Comparison of ENCODE assay signal across 20 cellular contexts in genomic region chr5:177997319-177997670, GRCh38. TPM values are rescaled to one million over a fixed set of nuclear protein-coding genes. Genes with fewer than 3 reads are reported as not detected.
"Had no signal": no experiment of that assay in that cellular context is flagged by ENCODE, and none has a peak within 500 bp of the region (broad histone marks: within the 10 kb centered on the region; RNA-seq: fewer than 3 reads in every experiment).

No MANE protein-coding gene starts in this region.

- H3K36me3 Mint-ChIP-seq: activated naive CD4-positive, alpha-beta T cell treated with anti-CD3 and anti-CD28 coated beads, Interleukin-2, amount 10 ng/mL, durations not matched to agents 7 days and 5 days; type B pancreatic cell had no signal

- H3K27ac Mint-ChIP-seq: activated CD4-positive, alpha-beta T cell treated with anti-CD3 and anti-CD28 coated beads for 36 hours; activated naive CD4-positive, alpha-beta T cell treated with anti-CD3 and anti-CD28 coated beads, Interleukin-2, amount 10 ng/mL, durations not matched to agents 7 days and 5 days; nephron progenitor cell; type B pancreatic cell had no signal

- H3K27ac ChIP-seq: adrenal gland, suprapubic skin had no signal

- H3K4me3 Mint-ChIP-seq: activated CD4-positive, alpha-beta T cell treated with anti-CD3 and anti-CD28 coated beads for 36 hours; activated naive CD4-positive, alpha-beta T cell treated with anti-CD3 and anti-CD28 coated beads, Interleukin-2, amount 10 ng/mL, durations not matched to agents 7 days and 5 days; central memory CD8-positive, alpha-beta T cell; nephron progenitor cell; type B pancreatic cell had no signal

- H3K36me3 ChIP-seq: adrenal gland, suprapubic skin had no signal

- ATAC-seq: activated CD4-positive, alpha-beta T cell treated with anti-CD3 and anti-CD28 coated beads for 36 hours; left lobe of liver had no signal

- H3K9me3 Mint-ChIP-seq: activated naive CD4-positive, alpha-beta T cell treated with anti-CD3 and anti-CD28 coated beads, Interleukin-2, amount 10 ng/mL, durations not matched to agents 7 days and 5 days; central memory CD8-positive, alpha-beta T cell; nephron progenitor cell; type B pancreatic cell had no signal

- H3K4me3 ChIP-seq: adrenal gland, suprapubic skin had no signal

- DNase-seq: activated CD4-positive, alpha-beta T cell treated with anti-CD3 and anti-CD28 coated beads for 36 hours; activated CD8-positive, alpha-beta memory T cell treated with anti-CD3 and anti-CD28 coated beads for 24 hours; activated naive CD4-positive, alpha-beta T cell treated with anti-CD3 and anti-CD28 coated beads, Interleukin-2, amount 10 ng/mL, durations not matched to agents 7 days and 5 days; adrenal gland; cortex of kidney; effector memory CD4-positive, alpha-beta T cell; foreskin fibroblast; islet precursor cell; mesendoderm; nephron progenitor cell; stimulated activated CD4-positive, alpha-beta T cell treated with anti-CD3 and anti-CD28 coated beads, Interleukin-12 subunit alpha, Interleukin-12 subunit beta, amount 100 ng/mL, for 4 hours; stimulated activated naive CD4-positive, alpha-beta T cell treated with Interleukin-2 at 50 U/mL for 16 hours; SW 1271 had no signal

- H3K4me1 Mint-ChIP-seq: activated CD4-positive, alpha-beta T cell treated with anti-CD3 and anti-CD28 coated beads for 36 hours; activated naive CD4-positive, alpha-beta T cell treated with anti-CD3 and anti-CD28 coated beads, Interleukin-2, amount 10 ng/mL, durations not matched to agents 7 days and 5 days; central memory CD8-positive, alpha-beta T cell; nephron progenitor cell had no signal

- H3K9me3 ChIP-seq: adrenal gland, suprapubic skin had no signal

- H3K4me1 ChIP-seq: adrenal gland, suprapubic skin had no signal

RNA-seq across cellular contexts. Expression of gene PROP1, which starts 1.3 kb away (rescaled TPM):
- total RNA-seq: activated CD4-positive, alpha-beta T cell treated with anti-CD3 and anti-CD28 coated beads for 36 hours; adrenal gland; epithelial cell of proximal tubule; left lobe of liver; omental fat pad; pulmonary artery endothelial cell; suprapubic skin had no signal
- polyA plus RNA-seq: adrenal gland had no signal
